In genomic region chr15:62067448-62068044, GRCh38 we compare ENCODE assay signal across 8 cellular contexts. TPM values are rescaled to one million over a fixed set of nuclear protein-coding genes. Genes with fewer than 3 reads are reported as not detected.
DNase-seq lines count a peak whose midpoint lies in the region; ATAC-seq and TF ChIP-seq lines count a peak whose summit lies in the region.

No MANE protein-coding gene starts in this region.

- H3K4me1 Mint-ChIP-seq in Caco-2 (ENCODE audit: low read depth, unreplicated experiment): no peaks in the 10 kb centered on the region
- peaks cover 17 to 22% (median 19%) of the 10 kb centered on the region in 4 donors for H3K4me1 Mint-ChIP-seq in naive thymus-derived CD8-positive, alpha-beta T cell

- no TSS peak for BruUV-seq in Caco-2 (replicated peaks; lab: Mats Ljungman, UMichigan)

- POLR2A ChIA-PET in Caco-2 (lab: Charles Lee): no interaction called here
- POLR2A ChIA-PET in naive thymus-derived CD8-positive, alpha-beta T cell (lab: Charles Lee): no interaction called here

- no peaks in the 10 kb centered on the region for H3K9me3 ChIP-seq in Caco-2
- H3K9me3 ChIP-seq in upper lobe of right lung: no peaks in the 10 kb centered on the region

- H3K27me3 ChIP-seq in Caco-2 (replicated peaks; ENCODE audit: control insufficient read depth, insufficient read depth, low read length) (no peaks in the 10 kb centered on the region), upper lobe of right lung (no peaks in the 10 kb centered on the region)

- CTCF ChIA-PET in Caco-2 (lab: Charles Lee): interaction anchor here (0.5 to 1.2 kb wide), 3 partner anchors 75 to 250 kb away, joined by 3 to 6 read pairs (median 4); no protein-coding TSS in a partner anchor

- intact Hi-C loops in Caco-2 (cut with micrococcal nuclease; ENCODE audit: unreplicated experiment) (loop anchor here (1.0 to 2.0 kb wide), 3 partner anchors 7 to 239 kb away; partner anchors contain the start of gene VPS13C), upper lobe of right lung (cut with DNase I) (no loop called here)

- peak overlapping the region; percentile 73 for H3K4me3 Mint-ChIP-seq in Caco-2 (ENCODE audit: unreplicated experiment)
- peak overlapping the region; percentile 76 to 94 (median 87) for H3K4me3 Mint-ChIP-seq in naive thymus-derived CD8-positive, alpha-beta T cell

- no peaks in the 10 kb centered on the region for H3K9me3 Mint-ChIP-seq in Caco-2 (ENCODE audit: unreplicated experiment)
- no peaks in the 10 kb centered on the region for H3K9me3 Mint-ChIP-seq in naive thymus-derived CD8-positive, alpha-beta T cell

- H3K27me3 Mint-ChIP-seq in Caco-2 (ENCODE audit: insufficient read depth, unreplicated experiment): peaks cover 3% of the 10 kb centered on the region
- peaks cover 11 to 29% (median 22%) of the 10 kb centered on the region in 5 donors for H3K27me3 Mint-ChIP-seq in naive thymus-derived CD8-positive, alpha-beta T cell

- no peaks in the 10 kb centered on the region for H3K36me3 ChIP-seq in Caco-2 (ENCODE audit: control insufficient read depth, insufficient read depth, low read length)
- H3K36me3 ChIP-seq in upper lobe of right lung: no peaks in the 10 kb centered on the region

- H3K4me1 ChIP-seq in Caco-2 (peaks cover 10% of the 10 kb centered on the region), upper lobe of right lung (peaks cover 18% of the 10 kb centered on the region)

- ATAC-seq in HG02852 (IDR thresholded peaks at IDR 0.05; ENCODE audit: unreplicated experiment): peak; percentile 37
- peak; percentile 66 to 73 for ATAC-seq in naive thymus-derived CD8-positive, alpha-beta T cell
- ATAC-seq in upper lobe of right lung: peak; percentile 37

- H3K36me3 Mint-ChIP-seq in Caco-2 (ENCODE audit: insufficient read depth, unreplicated experiment): peaks cover 6% of the 10 kb centered on the region
- peaks cover 0 to 4% (median 2%) of the 10 kb centered on the region in 3 donors for H3K36me3 Mint-ChIP-seq in naive thymus-derived CD8-positive, alpha-beta T cell

- DNase-seq in Caco-2 (peak in 1 of 2 experiments; percentile 44), epithelial cell of proximal tubule (ENCODE audit: low read depth) (no peak), upper lobe of right lung (peak; percentile 71), NCI-H187 treated with DMSO at 0.1 percent for 48 hours (lab: John Stamatoyannopoulos, UW) (no peak), NCI-H1436 (lab: John Stamatoyannopoulos, UW) (no peak)
- peak; percentile 10 for DNase-seq in activated CD4-positive, alpha-beta T cell treated with anti-CD3 and anti-CD28 coated beads, Interleukin-2, amount 50 U/mL, for 1 hour
- DNase-seq in naive thymus-derived CD8-positive, alpha-beta T cell: peak in 4 of 10 donors; percentile 4 to 26 (median 19)

- H3K4me3 ChIP-seq in Caco-2 (ENCODE audit: low read depth, low read length): peak overlapping the region; percentile 38
- peak overlapping the region; percentile 66 for H3K4me3 ChIP-seq in epithelial cell of proximal tubule (ENCODE audit: low read depth, low read length)
- H3K4me3 ChIP-seq in upper lobe of right lung: peak overlapping the region; percentile 58

- H3K27ac ChIP-seq in upper lobe of right lung: no peak overlapping the region

- TF ChIP-seq CTCF in Caco-2 (IDR thresholded peaks at IDR 0.05; ENCODE audit: insufficient read depth in 1 of 2, low read depth in 1 of 2, low read length in 1 of 2, severe bottlenecking in 1 of 2, unreplicated experiment in 1 of 2) (no peak), epithelial cell of proximal tubule (conservative IDR thresholded peaks at IDR 0.05; ENCODE audit: low read depth, low read length) (no peak), upper lobe of right lung (IDR thresholded peaks at IDR 0.05) (no peak)

- no peak overlapping the region for H3K27ac Mint-ChIP-seq in Caco-2 (ENCODE audit: unreplicated experiment)
- peak overlapping the region in 1 of 10 donors; percentile 41 for H3K27ac Mint-ChIP-seq in naive thymus-derived CD8-positive, alpha-beta T cell

RNA-seq across cellular contexts. Expression of gene C2CD4A, which starts 0.8 kb away (rescaled TPM):
- 0.11 and 0.19 TPM in 2 replicates for total RNA-seq in Caco-2 (2022)
- 0.07 and 0.35 TPM in 2 replicates for total RNA-seq in epithelial cell of proximal tubule
- not detected for total RNA-seq in naive thymus-derived CD8-positive, alpha-beta T cell
- not detected for polyA plus RNA-seq in naive thymus-derived CD8-positive, alpha-beta T cell
- total RNA-seq in upper lobe of right lung: 0.14 TPM

RNA-seq across cellular contexts. Expression of gene VPS13C, which starts 7.3 kb away (rescaled TPM):
- total RNA-seq in Caco-2 (2022) (42.4 and 44.0 TPM in 2 replicates), epithelial cell of proximal tubule (14.7 and 30.2 TPM in 2 replicates), upper lobe of right lung (87.1 TPM)
- 100 to 1,000 TPM; 103 to 109 TPM for total RNA-seq in naive thymus-derived CD8-positive, alpha-beta T cell
- polyA plus RNA-seq in naive thymus-derived CD8-positive, alpha-beta T cell: 10 to 100 TPM; 11.1 to 17.6 (median 13.3) TPM

Comparison
In these comparisons a context has a peak if more than half of its experiments do, and no peak if none do; other contexts are left out.
1. DNase-seq: peak in activated CD4-positive, alpha-beta T cell treated with anti-CD3 and anti-CD28 coated beads, Interleukin-2, amount 50 U/mL, for 1 hour (single experiment) and upper lobe of right lung (single experiment); none in epithelial cell of proximal tubule (single experiment), NCI-H187 treated with DMSO at 0.1 percent for 48 hours (single experiment) and NCI-H1436 (single experiment).
2. Peak in every context shown above with its lines, with median percentiles within 50 percentile points of each other: H3K4me3 ChIP-seq and ATAC-seq.